Comparison of ENCODE assay signal across 22 cellular contexts in the genomic region with DNA sequence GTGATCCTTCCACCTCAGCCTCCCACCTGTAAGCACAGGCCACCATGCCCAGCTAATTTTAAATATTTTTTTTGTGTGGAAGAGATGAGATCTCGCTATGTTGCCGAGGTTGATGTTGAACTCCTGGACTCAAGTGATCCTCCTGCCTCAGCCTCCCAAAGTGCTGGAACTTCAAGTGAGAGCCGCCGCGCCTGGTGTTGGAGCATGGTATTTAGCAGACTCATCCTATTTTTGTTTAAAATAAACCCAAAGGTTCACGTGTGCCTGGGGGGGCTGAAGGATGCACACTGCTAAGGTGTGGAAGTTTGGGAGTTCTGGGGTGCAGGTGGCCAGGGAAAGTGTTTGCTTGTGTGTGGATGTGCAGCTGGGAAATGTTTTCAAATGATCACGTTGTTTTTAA. TPM values are rescaled to one million over a fixed set of nuclear protein-coding genes. Genes with fewer than 3 reads are reported as not detected.
DNase-seq lines count a peak whose midpoint lies in the region; ATAC-seq and TF ChIP-seq lines count a peak whose summit lies in the region.
"Had no signal": no experiment of that assay in that cellular context is flagged by ENCODE, and none has a peak within 500 bp of the region (broad histone marks: within the 10 kb centered on the region; RNA-seq: fewer than 3 reads in every experiment).

No MANE protein-coding gene starts in this region.

- H3K9me3 Mint-ChIP-seq in Caco-2 (ENCODE audit: unreplicated experiment): no peaks in the 10 kb centered on the region
- H3K9me3 Mint-ChIP-seq in chondrocyte (ENCODE audit: low read depth): no peaks in the 10 kb centered on the region

- intact Hi-C loops in Caco-2 (cut with micrococcal nuclease; ENCODE audit: unreplicated experiment) (no loop called here), lower lobe of right lung (cut with DNase I) (no loop called here)

- DNase-seq in Caco-2 (no peak), chondrocyte (ENCODE audit: low spot score) (peak; percentile 32), lower lobe of right lung (peak; percentile 28), substantia nigra (lab: John Stamatoyannopoulos, UW) (no peak), NCI-H2171 treated with DMSO at 0.1 percent for 48 hours (lab: John Stamatoyannopoulos, UW) (no peak), activated T-cell treated with anti-CD3 and anti-CD28 coated beads for 4 hours (no peak), HAP-1 (ENCODE audit: low spot score in 2 of 2) (no peak)
- DNase-seq: EL; GF-D8; KG1; NCI-H1105; NCI-H146; NCI-H2029; NCI-H345; NCI-H524; NCI-H774; NK-92 treated with Interleukin-12 subunit alpha and Interleukin-12 subunit beta, amount 100 ng/mL, for 24 hours had no signal

- CTCF ChIA-PET in Caco-2 (lab: Charles Lee): no interaction called here

- H3K4me1 Mint-ChIP-seq in Caco-2 (ENCODE audit: low read depth, unreplicated experiment) (peaks cover 27% of the 10 kb centered on the region), chondrocyte (ENCODE audit: low read depth) (peaks cover 26% of the 10 kb centered on the region)
- H3K4me1 Mint-ChIP-seq: B cell, CD14-positive monocyte had no signal

- H3K27me3 ChIP-seq in Caco-2 (replicated peaks; ENCODE audit: control insufficient read depth, insufficient read depth, low read length): no peaks in the 10 kb centered on the region
- H3K27me3 ChIP-seq in lower lobe of right lung (ENCODE audit: low read depth): no peaks in the 10 kb centered on the region
- no peaks in the 10 kb centered on the region for H3K27me3 ChIP-seq in HAP-1 (ENCODE audit: low read depth)
- H3K27me3 ChIP-seq: Peyer's patch had no signal

- H3K36me3 Mint-ChIP-seq in Caco-2 (ENCODE audit: insufficient read depth, unreplicated experiment) (peaks cover 89% of the 10 kb centered on the region), chondrocyte (ENCODE audit: low read depth) (peaks cover 36% of the 10 kb centered on the region)
- H3K36me3 Mint-ChIP-seq: CD14-positive monocyte had no signal

- H3K4me3 Mint-ChIP-seq in Caco-2 (ENCODE audit: unreplicated experiment): no peak overlapping the region
- no peak overlapping the region for H3K4me3 Mint-ChIP-seq in chondrocyte (ENCODE audit: unreplicated experiment)
- H3K4me3 Mint-ChIP-seq: B cell, CD14-positive monocyte had no signal

- no peak overlapping the region for H3K27ac ChIP-seq in lower lobe of right lung
- peak overlapping the region; percentile 96 for H3K27ac ChIP-seq in substantia nigra (ENCODE audit: low read depth, low read length, poor library complexity, severe bottlenecking)
- H3K27ac ChIP-seq: SK-N-MC had no signal

- H3K27ac Mint-ChIP-seq in Caco-2 (ENCODE audit: unreplicated experiment) (peak overlapping the region; percentile 79), chondrocyte (ENCODE audit: unreplicated experiment) (no peak overlapping the region)
- H3K27ac Mint-ChIP-seq: B cell had no signal

- no peak overlapping the region for H3K4me3 ChIP-seq in Caco-2 (ENCODE audit: low read depth, low read length)
- no peak overlapping the region for H3K4me3 ChIP-seq in lower lobe of right lung
- no peak overlapping the region for H3K4me3 ChIP-seq in HAP-1
- H3K4me3 ChIP-seq: A549, Peyer's patch, SK-N-MC had no signal

- peaks cover 36% of the 10 kb centered on the region for H3K4me1 ChIP-seq in Caco-2
- peaks cover 22% of the 10 kb centered on the region for H3K4me1 ChIP-seq in lower lobe of right lung
- H3K4me1 ChIP-seq in HAP-1: no peaks in the 10 kb centered on the region

- no TSS peak for BruUV-seq in Caco-2 (replicated peaks; lab: Mats Ljungman, UMichigan)

- POLR2A ChIA-PET in Caco-2 (lab: Charles Lee): no interaction called here

- no peaks in the 10 kb centered on the region for H3K9me3 ChIP-seq in Caco-2
- H3K9me3 ChIP-seq in lower lobe of right lung: no peaks in the 10 kb centered on the region
- H3K9me3 ChIP-seq in HAP-1: no peaks in the 10 kb centered on the region
- H3K9me3 ChIP-seq: A549, Peyer's patch had no signal

- H3K27me3 Mint-ChIP-seq in Caco-2 (ENCODE audit: insufficient read depth, unreplicated experiment): no peaks in the 10 kb centered on the region
- H3K27me3 Mint-ChIP-seq in chondrocyte (ENCODE audit: low read depth): no peaks in the 10 kb centered on the region
- H3K27me3 Mint-ChIP-seq: B cell had no signal

- H3K36me3 ChIP-seq in Caco-2 (ENCODE audit: control insufficient read depth, insufficient read depth, low read length) (peaks cover 12% of the 10 kb centered on the region), lower lobe of right lung (peaks cover 38% of the 10 kb centered on the region), HAP-1 (replicated peaks) (no peaks in the 10 kb centered on the region)

- ATAC-seq in lower lobe of right lung: no peak
- ATAC-seq: A549 had no signal

- TF ChIP-seq CTCF in Caco-2 (IDR thresholded peaks at IDR 0.05; ENCODE audit: insufficient read depth in 1 of 2, low read depth in 1 of 2, low read length in 1 of 2, severe bottlenecking in 1 of 2, unreplicated experiment in 1 of 2) (no peak), chondrocyte (IDR thresholded peaks at IDR 0.05) (no peak), lower lobe of right lung (IDR thresholded peaks at IDR 0.05) (no peak)

- in situ Hi-C loops in HAP-1 (cut with MboI; ENCODE audit: low sequenced_read_pairs): no loop called here

RNA-seq across cellular contexts. Expression of a gene that starts 18.1 kb away (rescaled TPM):
- 76.8 and 78.5 TPM in 2 replicates for total RNA-seq in Caco-2 (2022)
- total RNA-seq in chondrocyte: 38.1 to 72.5 TPM (median 70.6 TPM) in 3 replicates
- total RNA-seq in lower lobe of right lung: 27.1 TPM

Comparison
In these comparisons a context has a peak if more than half of its experiments do, and no peak if none do; other contexts are left out.
1. DNase-seq: peak in chondrocyte (single experiment) and lower lobe of right lung (single experiment); none in Caco-2 (0 of 2), substantia nigra (0 of 49), NCI-H2171 treated with DMSO at 0.1 percent for 48 hours (single experiment), activated T-cell treated with anti-CD3 and anti-CD28 coated beads for 4 hours (single experiment) and HAP-1 (0 of 2).